ENCODE assay signal across 1 cellular context in genomic region chr13:100485265-100485664, GRCh38.
TF ChIP-seq lines count a peak whose summit lies in the region.

No MANE protein-coding gene starts in this region.

TF ChIP-seq in GM23338, 12 proteins besides CTCF, POLR2A, EP300 and RAD21 (continued from another document):
- TF ChIP-seq, protein P1, sequence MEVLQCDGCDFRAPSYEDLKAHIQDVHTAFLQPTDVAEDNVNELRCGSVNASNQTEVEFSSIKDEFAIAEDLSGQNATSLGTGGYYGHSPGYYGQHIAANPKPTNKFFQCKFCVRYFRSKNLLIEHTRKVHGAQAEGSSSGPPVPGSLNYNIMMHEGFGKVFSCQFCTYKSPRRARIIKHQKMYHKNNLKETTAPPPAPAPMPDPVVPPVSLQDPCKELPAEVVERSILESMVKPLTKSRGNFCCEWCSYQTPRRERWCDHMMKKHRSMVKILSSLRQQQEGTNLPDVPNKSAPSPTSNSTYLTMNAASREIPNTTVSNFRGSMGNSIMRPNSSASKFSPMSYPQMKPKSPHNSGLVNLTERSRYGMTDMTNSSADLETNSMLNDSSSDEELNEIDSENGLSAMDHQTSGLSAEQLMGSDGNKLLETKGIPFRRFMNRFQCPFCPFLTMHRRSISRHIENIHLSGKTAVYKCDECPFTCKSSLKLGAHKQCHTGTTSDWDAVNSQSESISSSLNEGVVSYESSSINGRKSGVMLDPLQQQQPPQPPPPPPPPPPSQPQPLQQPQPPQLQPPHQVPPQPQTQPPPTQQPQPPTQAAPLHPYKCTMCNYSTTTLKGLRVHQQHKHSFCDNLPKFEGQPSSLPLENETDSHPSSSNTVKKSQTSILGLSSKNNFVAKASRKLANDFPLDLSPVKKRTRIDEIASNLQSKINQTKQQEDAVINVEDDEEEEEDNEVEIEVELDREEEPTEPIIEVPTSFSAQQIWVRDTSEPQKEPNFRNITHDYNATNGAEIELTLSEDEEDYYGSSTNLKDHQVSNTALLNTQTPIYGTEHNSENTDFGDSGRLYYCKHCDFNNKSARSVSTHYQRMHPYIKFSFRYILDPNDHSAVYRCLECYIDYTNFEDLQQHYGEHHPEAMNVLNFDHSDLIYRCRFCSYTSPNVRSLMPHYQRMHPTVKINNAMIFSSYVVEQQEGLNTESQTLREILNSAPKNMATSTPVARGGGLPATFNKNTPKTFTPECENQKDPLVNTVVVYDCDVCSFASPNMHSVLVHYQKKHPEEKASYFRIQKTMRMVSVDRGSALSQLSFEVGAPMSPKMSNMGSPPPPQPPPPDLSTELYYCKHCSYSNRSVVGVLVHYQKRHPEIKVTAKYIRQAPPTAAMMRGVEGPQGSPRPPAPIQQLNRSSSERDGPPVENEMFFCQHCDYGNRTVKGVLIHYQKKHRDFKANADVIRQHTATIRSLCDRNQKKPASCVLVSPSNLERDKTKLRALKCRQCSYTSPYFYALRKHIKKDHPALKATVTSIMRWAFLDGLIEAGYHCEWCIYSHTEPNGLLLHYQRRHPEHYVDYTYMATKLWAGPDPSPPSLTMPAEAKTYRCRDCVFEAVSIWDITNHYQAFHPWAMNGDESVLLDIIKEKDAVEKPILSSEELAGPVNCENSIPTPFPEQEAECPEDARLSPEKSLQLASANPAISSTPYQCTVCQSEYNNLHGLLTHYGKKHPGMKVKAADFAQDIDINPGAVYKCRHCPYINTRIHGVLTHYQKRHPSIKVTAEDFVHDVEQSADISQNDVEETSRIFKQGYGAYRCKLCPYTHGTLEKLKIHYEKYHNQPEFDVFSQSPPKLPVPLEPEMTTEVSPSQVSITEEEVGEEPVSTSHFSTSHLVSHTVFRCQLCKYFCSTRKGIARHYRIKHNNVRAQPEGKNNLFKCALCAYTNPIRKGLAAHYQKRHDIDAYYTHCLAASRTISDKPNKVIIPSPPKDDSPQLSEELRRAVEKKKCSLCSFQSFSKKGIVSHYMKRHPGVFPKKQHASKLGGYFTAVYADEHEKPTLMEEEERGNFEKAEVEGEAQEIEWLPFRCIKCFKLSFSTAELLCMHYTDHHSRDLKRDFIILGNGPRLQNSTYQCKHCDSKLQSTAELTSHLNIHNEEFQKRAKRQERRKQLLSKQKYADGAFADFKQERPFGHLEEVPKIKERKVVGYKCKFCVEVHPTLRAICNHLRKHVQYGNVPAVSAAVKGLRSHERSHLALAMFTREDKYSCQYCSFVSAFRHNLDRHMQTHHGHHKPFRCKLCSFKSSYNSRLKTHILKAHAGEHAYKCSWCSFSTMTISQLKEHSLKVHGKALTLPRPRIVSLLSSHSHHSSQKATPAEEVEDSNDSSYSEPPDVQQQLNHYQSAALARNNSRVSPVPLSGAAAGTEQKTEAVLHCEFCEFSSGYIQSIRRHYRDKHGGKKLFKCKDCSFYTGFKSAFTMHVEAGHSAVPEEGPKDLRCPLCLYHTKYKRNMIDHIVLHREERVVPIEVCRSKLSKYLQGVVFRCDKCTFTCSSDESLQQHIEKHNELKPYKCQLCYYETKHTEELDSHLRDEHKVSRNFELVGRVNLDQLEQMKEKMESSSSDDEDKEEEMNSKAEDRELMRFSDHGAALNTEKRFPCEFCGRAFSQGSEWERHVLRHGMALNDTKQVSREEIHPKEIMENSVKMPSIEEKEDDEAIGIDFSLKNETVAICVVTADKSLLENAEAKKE (CRISPR knock-in tag; IDR thresholded peaks at IDR 0.05), result no peak
- TF ChIP-seq ZNF114 (CRISPR knock-in tag; IDR thresholded peaks at IDR 0.05), result no peak
